Comparison of ENCODE assay signal across 19 cellular contexts in genomic region chr7:47685712-47686376, GRCh38.
DNase-seq lines count a peak whose midpoint lies in the region; ATAC-seq and TF ChIP-seq lines count a peak whose summit lies in the region.
"Had no signal": no experiment of that assay in that cellular context is flagged by ENCODE, and none has a peak within 500 bp of the region (broad histone marks: within the 10 kb centered on the region; RNA-seq: fewer than 3 reads in every experiment).

No MANE protein-coding gene starts in this region.

- no peak overlapping the region for H3K4me3 Mint-ChIP-seq in naive thymus-derived CD8-positive, alpha-beta T cell
- H3K4me3 Mint-ChIP-seq: CD4-positive, alpha-beta T cell; HFFc6 had no signal

- DNase-seq in AG10803 (ENCODE audit: low read depth), result peak; percentile 40
- peak; percentile 88 for DNase-seq in OCI-M1 (lab: John Stamatoyannopoulos, UW)
- peak; percentile 27 for DNase-seq in brain microvascular endothelial cell
- DNase-seq in iris pigment epithelial cell (ENCODE audit: low read depth), result peak; percentile 48
- DNase-seq in naive thymus-derived CD8-positive, alpha-beta T cell, result no peak
- no peak for DNase-seq in effector CD4-positive, alpha-beta T cell
- DNase-seq: BE2C; CD4-positive, alpha-beta T cell; HFFc6; NCI-H1048; NCI-H146; NCI-H2081 treated with DMSO at 0.1 percent for 48 hours; NCI-H524; Peyer's patch; Right ventricle myocardium superior had no signal

- H3K27ac ChIP-seq in brain microvascular endothelial cell, result no peak overlapping the region
- H3K27ac ChIP-seq: 22Rv1, Peyer's patch had no signal

- no peaks in the 10 kb centered on the region for H3K4me1 Mint-ChIP-seq in naive thymus-derived CD8-positive, alpha-beta T cell

- no peaks in the 10 kb centered on the region for H3K27me3 Mint-ChIP-seq in naive thymus-derived CD8-positive, alpha-beta T cell
- H3K27me3 Mint-ChIP-seq: CD4-positive, alpha-beta T cell had no signal

- no peaks in the 10 kb centered on the region for H3K9me3 Mint-ChIP-seq in naive thymus-derived CD8-positive, alpha-beta T cell
- H3K9me3 Mint-ChIP-seq: CD4-positive, alpha-beta T cell; HFFc6 had no signal

- no peaks in the 10 kb centered on the region for H3K36me3 ChIP-seq in brain microvascular endothelial cell (replicated peaks)
- H3K36me3 ChIP-seq: BE2C, Peyer's patch had no signal

- no peak overlapping the region for H3K4me3 ChIP-seq in AG10803 (ENCODE audit: low read length)
- H3K4me3 ChIP-seq in brain microvascular endothelial cell (ENCODE audit: low read depth, low read length), result no peak overlapping the region
- H3K4me3 ChIP-seq: Peyer's patch had no signal

- H3K27ac Mint-ChIP-seq in naive thymus-derived CD8-positive, alpha-beta T cell, result no peak overlapping the region
- H3K27ac Mint-ChIP-seq: CD4-positive, alpha-beta T cell; HFFc6 had no signal

- no peak for ATAC-seq in HG03095 (IDR thresholded peaks at IDR 0.05; ENCODE audit: unreplicated experiment)
- no peak for ATAC-seq in GM21360 (IDR thresholded peaks at IDR 0.05; ENCODE audit: unreplicated experiment)
- no peak for ATAC-seq in naive thymus-derived CD8-positive, alpha-beta T cell
- ATAC-seq: HepG2 had no signal

- POLR2A ChIA-PET in naive thymus-derived CD8-positive, alpha-beta T cell (lab: Charles Lee), result interaction anchor here (0.7 kb wide), 1 partner anchor 55 kb away, joined by 4 read pairs; no protein-coding TSS in a partner anchor

- H3K27me3 ChIP-seq in brain microvascular endothelial cell (replicated peaks), result no peaks in the 10 kb centered on the region
- H3K27me3 ChIP-seq: BE2C, Peyer's patch had no signal

- TF ChIP-seq CTCF in AG10803 (conservative IDR thresholded peaks at IDR 0.05; ENCODE audit: low read length), result no peak
- no peak for TF ChIP-seq CTCF in brain microvascular endothelial cell (IDR thresholded peaks at IDR 0.05; ENCODE audit: low read depth, low read length, missing control alignments)

- in situ Hi-C loops in brain microvascular endothelial cell (cut with HindIII; ENCODE audit: low pct_ligation_motif_present, low sequenced_read_pairs), result no loop called here

- no peaks in the 10 kb centered on the region for H3K36me3 Mint-ChIP-seq in naive thymus-derived CD8-positive, alpha-beta T cell

Comparison
In these comparisons a context has a peak if more than half of its experiments do, and no peak if none do; other contexts are left out.
1. DNase-seq: peak in AG10803 (single experiment), OCI-M1 (single experiment), brain microvascular endothelial cell (single experiment) and iris pigment epithelial cell (single experiment); none in naive thymus-derived CD8-positive, alpha-beta T cell (0 of 10) and effector CD4-positive, alpha-beta T cell (single experiment).